ENCODE assay signal across 8 cellular contexts in genomic region chr20:23995905-23996666, GRCh38. TPM values are rescaled to one million over a fixed set of nuclear protein-coding genes. Genes with fewer than 3 reads are reported as not detected.
DNase-seq lines count a peak whose midpoint lies in the region; ATAC-seq and TF ChIP-seq lines count a peak whose summit lies in the region.
"Had no signal": no experiment of that assay in that cellular context is flagged by ENCODE, and none has a peak within 500 bp of the region (broad histone marks: within the 10 kb centered on the region; RNA-seq: fewer than 3 reads in every experiment).

No MANE protein-coding gene starts in this region.

- H3K27ac Mint-ChIP-seq in naive B cell, result no peak overlapping the region

- no peaks in the 10 kb centered on the region for H3K9me3 ChIP-seq in effector memory CD4-positive, alpha-beta T cell (ENCODE audit: control insufficient read depth, low read length)

- no peaks in the 10 kb centered on the region for H3K36me3 Mint-ChIP-seq in naive B cell

- no peak overlapping the region for H3K4me3 Mint-ChIP-seq in naive B cell
- H3K4me3 Mint-ChIP-seq: central memory CD8-positive, alpha-beta T cell had no signal

- no peak for ATAC-seq in naive B cell (ENCODE audit: low read depth in 2 of 2)
- no peak for ATAC-seq in GM18520 (IDR thresholded peaks at IDR 0.05; ENCODE audit: unreplicated experiment)

- H3K27me3 Mint-ChIP-seq in naive B cell, result peaks cover 0 to 32% (median 12%) of the 10 kb centered on the region in 3 donors

- no peaks in the 10 kb centered on the region for H3K9me3 Mint-ChIP-seq in naive B cell
- H3K9me3 Mint-ChIP-seq: central memory CD8-positive, alpha-beta T cell had no signal

- no peaks in the 10 kb centered on the region for H3K4me1 Mint-ChIP-seq in naive B cell
- H3K4me1 Mint-ChIP-seq: central memory CD8-positive, alpha-beta T cell had no signal

- DNase-seq in GM12865 (ENCODE audit: low read depth), result peak; percentile 54
- DNase-seq in NCI-H146 treated with DMSO at 0.1 percent for 48 hours (lab: John Stamatoyannopoulos, UW; ENCODE audit: unreplicated experiment), result peak; percentile 12
- peak; percentile 70 for DNase-seq in activated CD4-positive, alpha-beta T cell treated with anti-CD3 and anti-CD28 coated beads, Interleukin-2, amount 50 U/mL, for 1 hour
- DNase-seq in effector memory CD4-positive, alpha-beta T cell, result peak in 2 of 3 donors; percentile 24 to 46
- DNase-seq in naive B cell, result peak; percentile 11
- peak in 5 of 6 experiments; percentile 39 to 68 (median 46) for DNase-seq in stimulated activated naive CD4-positive, alpha-beta T cell (lab: John Stamatoyannopoulos, UW)

- no peak overlapping the region for H3K27ac ChIP-seq in effector memory CD4-positive, alpha-beta T cell (ENCODE audit: insufficient read depth, low read length, poor library complexity, severe bottlenecking)

- no peaks in the 10 kb centered on the region for H3K36me3 ChIP-seq in effector memory CD4-positive, alpha-beta T cell (ENCODE audit: control insufficient read depth, insufficient read depth, low read length)

- H3K4me3 ChIP-seq in GM12865 (ENCODE audit: low read depth, low read length), result no peak overlapping the region
- no peak overlapping the region for H3K4me3 ChIP-seq in effector memory CD4-positive, alpha-beta T cell (ENCODE audit: insufficient read depth, low read depth, low read length, poor library complexity, severe bottlenecking)

- TF ChIP-seq CTCF in GM12865 (IDR thresholded peaks at IDR 0.05; ENCODE audit: insufficient read depth, low read depth, low read length, missing control alignments), result peak; percentile 45

- no peaks in the 10 kb centered on the region for H3K27me3 ChIP-seq in effector memory CD4-positive, alpha-beta T cell (replicated peaks; ENCODE audit: control insufficient read depth, insufficient read depth, low read length, poor library complexity, severe bottlenecking)

- no peaks in the 10 kb centered on the region for H3K4me1 ChIP-seq in effector memory CD4-positive, alpha-beta T cell (ENCODE audit: control insufficient read depth, insufficient read depth, low read length, poor library complexity, severe bottlenecking)

RNA-seq across cellular contexts. Expression of gene GGTLC1, which starts 7.5 kb away (rescaled TPM):
- not detected for polyA plus RNA-seq in naive B cell (ENCODE audit: low read depth in 6 of 6)

Comparison
In these comparisons a context has a peak if more than half of its experiments do, and no peak if none do; other contexts are left out.
1. DNase-seq: peak in every context shown above with its lines; median percentile 70 in activated CD4-positive, alpha-beta T cell treated with anti-CD3 and anti-CD28 coated beads, Interleukin-2, amount 50 U/mL, for 1 hour; 54 in GM12865; 46 in stimulated activated naive CD4-positive, alpha-beta T cell; 35 in effector memory CD4-positive, alpha-beta T cell; 12 in NCI-H146 treated with DMSO at 0.1 percent for 48 hours; 11 in naive B cell.